ENCODE assay signal across 7 cellular contexts in the genomic region with DNA sequence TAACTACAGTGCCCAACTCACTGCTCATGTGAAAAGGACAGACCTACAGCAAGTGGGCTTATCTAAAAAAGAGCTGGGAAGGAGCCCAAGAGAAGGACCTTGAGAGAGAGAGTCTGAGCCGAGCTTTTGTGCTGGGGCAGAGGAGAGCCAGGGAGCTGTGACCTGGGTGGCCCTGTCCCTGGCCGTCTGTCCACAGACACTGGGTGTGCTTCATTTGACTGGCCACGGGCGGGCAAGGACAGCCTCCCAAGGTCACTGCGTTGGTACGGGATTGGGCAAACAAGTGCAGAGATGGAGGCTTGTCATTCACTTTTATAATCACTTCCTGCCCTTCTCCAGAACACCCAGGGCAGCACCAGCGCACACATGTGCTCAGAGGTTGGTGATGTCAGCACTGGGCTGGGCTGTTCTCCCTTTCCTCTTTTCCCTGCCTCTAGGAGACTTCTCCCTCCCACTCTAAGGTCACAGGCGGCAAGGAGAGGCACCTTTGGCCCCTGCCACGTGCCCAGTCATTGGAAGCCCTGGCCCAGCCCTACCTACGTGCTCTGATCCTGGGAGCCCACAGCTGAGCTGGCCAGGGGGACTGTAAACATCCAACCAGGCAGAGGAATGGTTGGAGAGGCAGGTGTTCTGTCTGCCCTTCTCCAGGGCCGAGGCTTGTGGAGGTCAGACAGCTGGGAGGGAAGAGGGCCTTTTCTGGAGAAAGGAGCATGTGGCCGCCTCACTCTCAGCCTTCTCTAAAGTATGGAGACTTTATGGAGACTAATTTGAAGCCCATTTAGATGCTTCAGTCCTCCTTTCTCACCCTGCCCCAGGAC. TPM values are rescaled to one million over a fixed set of nuclear protein-coding genes. Genes with fewer than 3 reads are reported as not detected.
DNase-seq lines count a peak whose midpoint lies in the region; ATAC-seq and TF ChIP-seq lines count a peak whose summit lies in the region.

No MANE protein-coding gene starts in this region.

- intact Hi-C loops in left colon (cut with DNase I, micrococcal nuclease), result no loop called here

- peak; percentile 78 for ATAC-seq in activated CD8-positive, alpha-beta memory T cell treated with anti-CD3 and anti-CD28 coated beads, Interleukin-2, amount 10 ng/mL, durations not matched to agents 7 days and 5 days
- ATAC-seq in left colon, result peak; percentile 85
- ATAC-seq in HG02588 (IDR thresholded peaks at IDR 0.05; ENCODE audit: unreplicated experiment), result no peak

- peak overlapping the region; percentile 63 for H3K4me3 Mint-ChIP-seq in activated CD8-positive, alpha-beta memory T cell treated with anti-CD3 and anti-CD28 coated beads, Interleukin-2, amount 10 ng/mL, durations not matched to agents 7 days and 5 days
- peak overlapping the region; percentile 18 for H3K4me3 Mint-ChIP-seq in stimulated activated naive CD8-positive, alpha-beta T cell treated with anti-CD3 and anti-CD28 coated beads, Interleukin-15, Interleukin-2, amounts not matched to agents 100 ng/mL and 50 ng/mL, for 24 hours
- no peak overlapping the region for H3K4me3 Mint-ChIP-seq in nephron progenitor cell

- peak; percentile 70 for DNase-seq in NCI-H2029 (lab: John Stamatoyannopoulos, UW)
- peak; percentile 69 for DNase-seq in activated CD8-positive, alpha-beta memory T cell treated with anti-CD3 and anti-CD28 coated beads, Interleukin-2, amount 10 ng/mL, durations not matched to agents 7 days and 5 days
- peak; percentile 78 to 88 for DNase-seq in left colon
- no peak for DNase-seq in nephron progenitor cell
- DNase-seq in T1000 (lab: John Stamatoyannopoulos, UW), result no peak

- H3K27ac Mint-ChIP-seq in activated CD8-positive, alpha-beta memory T cell treated with anti-CD3 and anti-CD28 coated beads, Interleukin-2, amount 10 ng/mL, durations not matched to agents 7 days and 5 days, result peak overlapping the region; percentile 91
- H3K27ac Mint-ChIP-seq in stimulated activated naive CD8-positive, alpha-beta T cell treated with anti-CD3 and anti-CD28 coated beads, Interleukin-15, Interleukin-2, amounts not matched to agents 100 ng/mL and 50 ng/mL, for 24 hours, result peak overlapping the region; percentile 91
- H3K27ac Mint-ChIP-seq in nephron progenitor cell, result no peak overlapping the region

- H3K4me1 Mint-ChIP-seq in activated CD8-positive, alpha-beta memory T cell treated with anti-CD3 and anti-CD28 coated beads, Interleukin-2, amount 10 ng/mL, durations not matched to agents 7 days and 5 days, result peaks cover 60% of the 10 kb centered on the region
- H3K4me1 Mint-ChIP-seq in stimulated activated naive CD8-positive, alpha-beta T cell treated with anti-CD3 and anti-CD28 coated beads, Interleukin-15, Interleukin-2, amounts not matched to agents 100 ng/mL and 50 ng/mL, for 24 hours (ENCODE audit: low read depth), result peaks cover 59% of the 10 kb centered on the region
- H3K4me1 Mint-ChIP-seq in nephron progenitor cell, result peaks cover 31% of the 10 kb centered on the region

- no peak for TF ChIP-seq CTCF in nephron progenitor cell (IDR thresholded peaks at IDR 0.05)

- H3K36me3 Mint-ChIP-seq in activated CD8-positive, alpha-beta memory T cell treated with anti-CD3 and anti-CD28 coated beads, Interleukin-2, amount 10 ng/mL, durations not matched to agents 7 days and 5 days, result peaks cover 20% of the 10 kb centered on the region
- peaks cover 5% of the 10 kb centered on the region for H3K36me3 Mint-ChIP-seq in stimulated activated naive CD8-positive, alpha-beta T cell treated with anti-CD3 and anti-CD28 coated beads, Interleukin-15, Interleukin-2, amounts not matched to agents 100 ng/mL and 50 ng/mL, for 24 hours (ENCODE audit: low read depth)
- H3K36me3 Mint-ChIP-seq in nephron progenitor cell (ENCODE audit: low read depth), result no peaks in the 10 kb centered on the region

- CTCF ChIA-PET in activated CD8-positive, alpha-beta memory T cell treated with anti-CD3 and anti-CD28 coated beads, Interleukin-2, amount 10 ng/mL, durations not matched to agents 7 days and 5 days (lab: Charles Lee), result interaction anchor here (0.9 to 6.5 kb wide), 6 partner anchors 8 to 223 kb away, joined by 3 to 39 read pairs (median 8); a partner anchor contains a TSS

- no peaks in the 10 kb centered on the region for H3K9me3 Mint-ChIP-seq in activated CD8-positive, alpha-beta memory T cell treated with anti-CD3 and anti-CD28 coated beads, Interleukin-2, amount 10 ng/mL, durations not matched to agents 7 days and 5 days (ENCODE audit: low read depth)
- H3K9me3 Mint-ChIP-seq in stimulated activated naive CD8-positive, alpha-beta T cell treated with anti-CD3 and anti-CD28 coated beads, Interleukin-15, Interleukin-2, amounts not matched to agents 100 ng/mL and 50 ng/mL, for 24 hours, result peaks cover 5% of the 10 kb centered on the region
- no peaks in the 10 kb centered on the region for H3K9me3 Mint-ChIP-seq in nephron progenitor cell

- no peaks in the 10 kb centered on the region for H3K27me3 Mint-ChIP-seq in activated CD8-positive, alpha-beta memory T cell treated with anti-CD3 and anti-CD28 coated beads, Interleukin-2, amount 10 ng/mL, durations not matched to agents 7 days and 5 days
- H3K27me3 Mint-ChIP-seq in stimulated activated naive CD8-positive, alpha-beta T cell treated with anti-CD3 and anti-CD28 coated beads, Interleukin-15, Interleukin-2, amounts not matched to agents 100 ng/mL and 50 ng/mL, for 24 hours, result no peaks in the 10 kb centered on the region
- peaks cover 11% of the 10 kb centered on the region for H3K27me3 Mint-ChIP-seq in nephron progenitor cell (ENCODE audit: low read depth, poor library complexity)

RNA-seq across cellular contexts. Expression of a gene that starts 6.4 kb away (rescaled TPM):
- 100 to 1,000 TPM; 314 to 388 TPM for total RNA-seq in activated CD8-positive, alpha-beta memory T cell treated with anti-CD3 and anti-CD28 coated beads, Interleukin-2, amount 10 ng/mL, durations not matched to agents 7 days and 5 days
- total RNA-seq in left colon, result 10 to 100 TPM; 68.4 to 72.1 TPM

RNA-seq across cellular contexts. Expression of a gene that starts 39.9 kb away (rescaled TPM):
- 1 to 10 TPM; 1.8 TPM for total RNA-seq in activated CD8-positive, alpha-beta memory T cell treated with anti-CD3 and anti-CD28 coated beads, Interleukin-2, amount 10 ng/mL, durations not matched to agents 7 days and 5 days
- total RNA-seq in left colon, result 10 to 100 TPM in 1 of 2 donors, 1 to 10 TPM in 1; 2.6 to 15.7 TPM

Comparison
In these comparisons a context has a peak if more than half of its experiments do, and no peak if none do; other contexts are left out.
1. DNase-seq: peak in NCI-H2029 (single experiment), activated CD8-positive, alpha-beta memory T cell treated with anti-CD3 and anti-CD28 coated beads, Interleukin-2, amount 10 ng/mL, durations not matched to agents 7 days and 5 days (single experiment) and left colon (2 of 2); none in nephron progenitor cell (single experiment) and T1000 (single experiment).
2. RNA of a gene that starts 6.4 kb away (total RNA-seq): 314 to 388 TPM in activated CD8-positive, alpha-beta memory T cell treated with anti-CD3 and anti-CD28 coated beads, Interleukin-2, amount 10 ng/mL, durations not matched to agents 7 days and 5 days; 68.4 to 72.1 TPM in left colon; every median in the first group is over 4 times any median in the second.